Comparison of ENCODE assay signal across 27 cellular contexts in genomic region chr1:17914142-17914541, GRCh38.
"Had no signal": no experiment of that assay in that cellular context is flagged by ENCODE, and none has a peak within 500 bp of the region (broad histone marks: within the 10 kb centered on the region; RNA-seq: fewer than 3 reads in every experiment).

No MANE protein-coding gene starts in this region.

- H3K9me3 Mint-ChIP-seq: dendritic cell treated with granulocyte-macrophage colony-stimulating factor and Interleukin-4, amounts not matched to agents 40 ng/mL and 50 ng/mL, for 4 days; memory B cell; nephron; neural progenitor cell; stimulated activated naive CD8-positive, alpha-beta T cell treated with anti-CD3 and anti-CD28 coated beads, Interleukin-15, amount 100 ng/mL, for 72 hours had no signal

- H3K36me3 ChIP-seq: colonic mucosa, esophagus muscularis mucosa, gastroesophageal sphincter, heart left ventricle, neural progenitor cell, prostate gland, right atrium auricular region, suprapubic skin, transverse colon, upper lobe of right lung, uterus had no signal

- H3K4me3 Mint-ChIP-seq: dendritic cell treated with granulocyte-macrophage colony-stimulating factor and Interleukin-4, amounts not matched to agents 40 ng/mL and 50 ng/mL, for 4 days; memory B cell; naive thymus-derived CD4-positive, alpha-beta T cell; nephron; neural progenitor cell; stimulated activated naive CD8-positive, alpha-beta T cell treated with anti-CD3 and anti-CD28 coated beads, Interleukin-15, amount 100 ng/mL, for 72 hours had no signal

- H3K4me3 ChIP-seq: colonic mucosa, esophagus muscularis mucosa, gastroesophageal sphincter, heart left ventricle, hepatocyte, lung, neural progenitor cell, prostate gland, right atrium auricular region, smooth muscle cell, suprapubic skin, transverse colon, upper lobe of right lung, uterus had no signal

- H3K9me3 ChIP-seq: colonic mucosa, esophagus muscularis mucosa, gastroesophageal sphincter, heart left ventricle, prostate gland, right atrium auricular region, suprapubic skin, transverse colon, upper lobe of right lung, uterus had no signal

- H3K36me3 Mint-ChIP-seq: memory B cell; naive thymus-derived CD4-positive, alpha-beta T cell; neural progenitor cell had no signal

- H3K27ac ChIP-seq: colonic mucosa, esophagus muscularis mucosa, foreskin keratinocyte, gastroesophageal sphincter, heart left ventricle, hepatocyte, neural progenitor cell, parathyroid adenoma, prostate gland, right atrium auricular region, suprapubic skin, transverse colon, upper lobe of right lung, uterus had no signal

- H3K4me1 ChIP-seq: colonic mucosa, esophagus muscularis mucosa, foreskin keratinocyte, gastroesophageal sphincter, heart left ventricle, neural progenitor cell, parathyroid adenoma, prostate gland, right atrium auricular region, suprapubic skin, transverse colon, upper lobe of right lung, uterus had no signal

- H3K4me1 Mint-ChIP-seq: memory B cell; naive thymus-derived CD4-positive, alpha-beta T cell; nephron; neural progenitor cell; stimulated activated naive CD8-positive, alpha-beta T cell treated with anti-CD3 and anti-CD28 coated beads, Interleukin-15, amount 100 ng/mL, for 72 hours had no signal

- ATAC-seq: foreskin keratinocyte; gastroesophageal sphincter; heart left ventricle; left lobe of liver; naive thymus-derived CD4-positive, alpha-beta T cell; sciatic nerve; stimulated activated naive CD8-positive, alpha-beta T cell treated with anti-CD3 and anti-CD28 coated beads, Interleukin-15, amount 100 ng/mL, for 72 hours; upper lobe of right lung had no signal

- H3K27ac Mint-ChIP-seq: dendritic cell treated with granulocyte-macrophage colony-stimulating factor and Interleukin-4, amounts not matched to agents 40 ng/mL and 50 ng/mL, for 4 days; memory B cell; naive thymus-derived CD4-positive, alpha-beta T cell; nephron; neural progenitor cell; stimulated activated naive CD8-positive, alpha-beta T cell treated with anti-CD3 and anti-CD28 coated beads, Interleukin-15, amount 100 ng/mL, for 72 hours had no signal

- DNase-seq: colonic mucosa; effector CD8-positive, alpha-beta T cell; foreskin keratinocyte; heart left ventricle; kidney; midbrain; naive thymus-derived CD4-positive, alpha-beta T cell; stimulated activated naive CD4-positive, alpha-beta T cell; stimulated activated naive CD8-positive, alpha-beta T cell treated with anti-CD3 and anti-CD28 coated beads, Interleukin-15, amount 100 ng/mL, for 72 hours; transverse colon; upper lobe of right lung; uterus had no signal

- H3K27me3 ChIP-seq: colonic mucosa, uterus had no signal
